In genomic region chr19:47232422-47233211, GRCh38 we compare ENCODE assay signal across 1 cellular context.
TF ChIP-seq lines count a peak whose summit lies in the region.

No MANE protein-coding gene starts in this region.

TF ChIP-seq in HCT116, 20 proteins besides CTCF, POLR2A, EP300 and RAD21 (continued from another document):
- TF ChIP-seq ZBTB33 (IDR thresholded peaks at IDR 0.05; ENCODE audit: extremely low read depth, insufficient replicate concordance, low read length) = no peak
- no peak for TF ChIP-seq TCF7L2 (IDR thresholded peaks at IDR 0.05; ENCODE audit: borderline replicate concordance, extremely low read depth, insufficient read depth, insufficient read length)
- peak; percentile 54 for TF ChIP-seq POLR2AphosphoS5 (IDR thresholded peaks at IDR 0.05; ENCODE audit: low read depth, low read length)
- TF ChIP-seq EGR1 (IDR thresholded peaks at IDR 0.05; ENCODE audit: low read depth) = no peak
- TF ChIP-seq ELF1 (IDR thresholded peaks at IDR 0.05; ENCODE audit: borderline replicate concordance, low read depth) = no peak
- no peak for TF ChIP-seq EZH2 (IDR thresholded peaks at IDR 0.05)
- TF ChIP-seq SIN3A (IDR thresholded peaks at IDR 0.05; ENCODE audit: low read depth) = peak; percentile 39; the same call in 1 of the 2 replicates
- peak; percentile 72 for TF ChIP-seq JUND (IDR thresholded peaks at IDR 0.05)
- no peak for TF ChIP-seq ZNF274 (IDR thresholded peaks at IDR 0.05; ENCODE audit: low read depth, low read length)
- TF ChIP-seq YY1 (IDR thresholded peaks at IDR 0.05; ENCODE audit: extremely low read depth, insufficient replicate concordance, low read depth, low read length) = no peak
- no peak for TF ChIP-seq ATF3 (IDR thresholded peaks at IDR 0.05)
- TF ChIP-seq REST (IDR thresholded peaks at IDR 0.05; ENCODE audit: low read depth) = no peak
- TF ChIP-seq FOSL1 (IDR thresholded peaks at IDR 0.05; ENCODE audit: low read depth) = peak; percentile 80
